Comparison of ENCODE assay signal across 18 cellular contexts in the genomic region with DNA sequence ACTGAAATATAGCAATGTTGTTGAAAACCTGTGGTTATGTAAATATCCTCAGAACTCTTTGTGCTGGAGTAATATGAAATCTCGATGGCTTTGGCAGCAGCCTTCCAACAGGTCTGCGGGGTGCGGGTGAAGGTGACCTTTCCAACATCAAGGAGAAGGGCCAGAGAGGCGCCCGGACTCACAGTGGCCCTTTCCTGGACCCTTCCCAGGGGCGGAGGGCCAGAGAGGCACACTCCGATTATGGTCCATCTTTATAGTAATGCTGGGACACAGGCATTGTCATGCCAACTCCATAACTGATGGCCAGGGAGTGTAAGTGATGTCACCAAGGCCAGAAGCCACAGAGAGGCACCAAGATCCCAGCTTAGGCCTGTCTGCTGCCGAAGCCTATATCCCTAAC. TPM values are rescaled to one million over a fixed set of nuclear protein-coding genes. Genes with fewer than 3 reads are reported as not detected.
DNase-seq lines count a peak whose midpoint lies in the region; ATAC-seq and TF ChIP-seq lines count a peak whose summit lies in the region.
"Had no signal": no experiment of that assay in that cellular context is flagged by ENCODE, and none has a peak within 500 bp of the region (broad histone marks: within the 10 kb centered on the region; RNA-seq: fewer than 3 reads in every experiment).

No MANE protein-coding gene starts in this region.

- H3K27ac ChIP-seq in neuronal stem cell (replicated peaks; ENCODE audit: low read length) (no peak overlapping the region), suprapubic skin (no peak overlapping the region)
- H3K27ac ChIP-seq: 22Rv1, SK-N-MC had no signal

- H3K27me3 Mint-ChIP-seq in activated CD8-positive, alpha-beta memory T cell treated with anti-CD3 and anti-CD28 coated beads, Interleukin-2, amount 10 ng/mL, durations not matched to agents 7 days and 5 days, result no peaks in the 10 kb centered on the region
- H3K27me3 Mint-ChIP-seq in activated B cell treated with CpG ODN at 0.5 μM for 24 hours, result no peaks in the 10 kb centered on the region

- no peak overlapping the region for H2BK5ac ChIP-seq in neuronal stem cell (ENCODE audit: low read length)

- no peak overlapping the region for H4K91ac ChIP-seq in neuronal stem cell (ENCODE audit: low read depth, low read length, poor library complexity)

- no peak overlapping the region for H2BK120ac ChIP-seq in neuronal stem cell (ENCODE audit: low read depth, low read length)

- H3K36me3 ChIP-seq in neuronal stem cell (replicated peaks in 1 of 2; ENCODE audit: control insufficient read depth in 2 of 2, insufficient read depth in 2 of 2, low read length in 2 of 2) (no peaks in the 10 kb centered on the region), suprapubic skin (peaks cover 2% of the 10 kb centered on the region)

- ATAC-seq in activated CD8-positive, alpha-beta memory T cell treated with anti-CD3 and anti-CD28 coated beads, Interleukin-2, amount 10 ng/mL, durations not matched to agents 7 days and 5 days, result no peak
- ATAC-seq in activated B cell treated with CpG ODN at 0.5 μM for 24 hours (ENCODE audit: low read depth) (no peak), GM18520 (IDR thresholded peaks at IDR 0.05; ENCODE audit: unreplicated experiment) (no peak)
- ATAC-seq: HCT116, K562, Right ventricle myocardium inferior had no signal

- no peak overlapping the region for H2BK15ac ChIP-seq in neuronal stem cell (ENCODE audit: low read length)

- H4K8ac ChIP-seq in neuronal stem cell (ENCODE audit: low read depth, low read length), result no peak overlapping the region

- no peak overlapping the region for H3K9ac ChIP-seq in neuronal stem cell (ENCODE audit: low read depth, low read length, poor library complexity)

- no CpG with 5 or more reads among the region's 8 CpGs for WGBS in neuronal stem cell (ENCODE audit: extremely low coverage in 2 of 2, insufficient read length in 2 of 2, insufficient replicate concordance in 1 of 2), 2 donors
- 89% methylated on average over 8 of the region's 8 CpGs for WGBS in suprapubic skin

- H3K36me3 Mint-ChIP-seq in activated CD8-positive, alpha-beta memory T cell treated with anti-CD3 and anti-CD28 coated beads, Interleukin-2, amount 10 ng/mL, durations not matched to agents 7 days and 5 days, result peaks cover 9% of the 10 kb centered on the region
- peaks cover 52% of the 10 kb centered on the region for H3K36me3 Mint-ChIP-seq in activated B cell treated with CpG ODN at 0.5 μM for 24 hours (ENCODE audit: low read depth)

- H2AK5ac ChIP-seq in neuronal stem cell (ENCODE audit: low read depth, low read length), result peak overlapping the region; percentile 48

- DNase-seq in activated CD8-positive, alpha-beta memory T cell treated with anti-CD3 and anti-CD28 coated beads, Interleukin-2, amount 50 U/mL, for 48 hours, result peak; percentile 33
- no peak for DNase-seq in activated CD8-positive, alpha-beta memory T cell treated with anti-CD3 and anti-CD28 coated beads, Interleukin-2, amount 10 ng/mL, durations not matched to agents 7 days and 5 days
- DNase-seq in activated B cell treated with CpG ODN at 0.5 μM for 24 hours (no peak), neuronal stem cell (ENCODE audit: low spot score) (no peak), suprapubic skin (ENCODE audit: low spot score in 2 of 2) (peak; percentile 31 to 47), AG08395 (ENCODE audit: low spot score) (no peak), NCI-H2107 treated with DMSO at 0.1 percent for 48 hours (lab: John Stamatoyannopoulos, UW; ENCODE audit: unreplicated experiment) (no peak)
- DNase-seq: Caco-2, NCI-H1048, NCI-H1694 had no signal

- CTCF ChIA-PET in activated CD8-positive, alpha-beta memory T cell treated with anti-CD3 and anti-CD28 coated beads, Interleukin-2, amount 10 ng/mL, durations not matched to agents 7 days and 5 days (lab: Charles Lee), result no interaction called here
- CTCF ChIA-PET in activated B cell treated with CpG ODN at 0.5 μM for 24 hours (lab: Charles Lee), result interaction anchor here (0.5 kb wide), 1 partner anchor 25 kb away, joined by 3 read pairs; no protein-coding TSS in a partner anchor

- no peaks in the 10 kb centered on the region for H3K79me1 ChIP-seq in neuronal stem cell (ENCODE audit: low read depth, low read length)

- peaks cover 27% of the 10 kb centered on the region for H3K4me1 Mint-ChIP-seq in activated CD8-positive, alpha-beta memory T cell treated with anti-CD3 and anti-CD28 coated beads, Interleukin-2, amount 10 ng/mL, durations not matched to agents 7 days and 5 days
- H3K4me1 Mint-ChIP-seq in activated B cell treated with CpG ODN at 0.5 μM for 24 hours, result peaks cover 90% of the 10 kb centered on the region

- H3K4me3 ChIP-seq in neuronal stem cell (ENCODE audit: low read length in 2 of 2) (no peak overlapping the region), suprapubic skin (no peak overlapping the region)
- H3K4me3 ChIP-seq: K562, SK-N-MC had no signal

- no peak overlapping the region for H3K14ac ChIP-seq in neuronal stem cell (ENCODE audit: low read length)

- no peak overlapping the region for H3K4ac ChIP-seq in neuronal stem cell (ENCODE audit: low read length)

- H3K9me3 ChIP-seq in neuronal stem cell (replicated peaks in 1 of 2; ENCODE audit: control insufficient read depth in 2 of 2, insufficient read depth in 1 of 2, low read depth in 1 of 2, low read length in 2 of 2) (no peaks in the 10 kb centered on the region), suprapubic skin (no peaks in the 10 kb centered on the region)
- H3K9me3 ChIP-seq: Caco-2 had no signal

- H3K4me1 ChIP-seq in neuronal stem cell (ENCODE audit: control insufficient read depth in 2 of 2, insufficient read depth in 1 of 2, low read depth in 1 of 2, low read length in 2 of 2) (peaks cover 0 to 6% of the 10 kb centered on the region in 2 donors), suprapubic skin (peaks cover 15% of the 10 kb centered on the region)
- H3K4me1 ChIP-seq: Caco-2 had no signal

- H3K4me3 Mint-ChIP-seq in activated CD8-positive, alpha-beta memory T cell treated with anti-CD3 and anti-CD28 coated beads, Interleukin-2, amount 10 ng/mL, durations not matched to agents 7 days and 5 days, result no peak overlapping the region
- H3K4me3 Mint-ChIP-seq in activated B cell treated with CpG ODN at 0.5 μM for 24 hours, result no peak overlapping the region
- H3K4me3 Mint-ChIP-seq: CD14-positive monocyte had no signal

- no peak overlapping the region for H2AFZ ChIP-seq in neuronal stem cell (ENCODE audit: low read length)

- no peaks in the 10 kb centered on the region for H3K9me3 Mint-ChIP-seq in activated CD8-positive, alpha-beta memory T cell treated with anti-CD3 and anti-CD28 coated beads, Interleukin-2, amount 10 ng/mL, durations not matched to agents 7 days and 5 days (ENCODE audit: low read depth)
- H3K9me3 Mint-ChIP-seq in activated B cell treated with CpG ODN at 0.5 μM for 24 hours, result no peaks in the 10 kb centered on the region

- no peak overlapping the region for H3K27ac Mint-ChIP-seq in activated CD8-positive, alpha-beta memory T cell treated with anti-CD3 and anti-CD28 coated beads, Interleukin-2, amount 10 ng/mL, durations not matched to agents 7 days and 5 days
- peak overlapping the region; percentile 90 for H3K27ac Mint-ChIP-seq in activated B cell treated with CpG ODN at 0.5 μM for 24 hours

- H2BK12ac ChIP-seq in neuronal stem cell (ENCODE audit: low read length), result peak overlapping the region; percentile 63

- no peak overlapping the region for H3K18ac ChIP-seq in neuronal stem cell (ENCODE audit: low read length)

- no peak overlapping the region for H3K23ac ChIP-seq in neuronal stem cell (ENCODE audit: low read depth, low read length, poor library complexity)

- POLR2A ChIA-PET in activated B cell treated with CpG ODN at 0.5 μM for 24 hours (lab: Charles Lee), result interaction anchor here (6.6 kb wide), 1 partner anchor 18 kb away, joined by 91 read pairs; the partner anchor contains the start of gene SLC37A1

- TF ChIP-seq CTCF in activated B cell treated with CpG ODN at 0.5 μM for 24 hours (IDR thresholded peaks at IDR 0.05), result no peak
- no peak for TF ChIP-seq CTCF in suprapubic skin (IDR thresholded peaks at IDR 0.05)

- intact Hi-C loops in activated B cell treated with CpG ODN at 0.5 μM for 24 hours (cut with micrococcal nuclease), result loop anchor here (10.0 kb wide), 1 partner anchor 527 kb away; no protein-coding TSS in a partner anchor

- H3K27me3 ChIP-seq in neuronal stem cell (ENCODE audit: control insufficient read depth in 3 of 3, insufficient read depth in 3 of 3, low read depth in 1 of 3, low read length in 3 of 3) (peaks cover 0 to 18% (median 0%) of the 10 kb centered on the region in 3 experiments), suprapubic skin (no peaks in the 10 kb centered on the region)

- no peak overlapping the region for H3K4me2 ChIP-seq in neuronal stem cell (ENCODE audit: insufficient read depth, low read length, poor library complexity, severe bottlenecking)

- TF ChIP-seq POLR2A in suprapubic skin (IDR thresholded peaks at IDR 0.05), result no peak

- no peak for TF ChIP-seq EP300 in suprapubic skin (IDR thresholded peaks at IDR 0.05)

RNA-seq across cellular contexts. Expression of gene SLC37A1, which starts 18.1 kb away (rescaled TPM):
- 10 to 100 TPM; 14.0 to 14.8 TPM for total RNA-seq in activated CD8-positive, alpha-beta memory T cell treated with anti-CD3 and anti-CD28 coated beads, Interleukin-2, amount 10 ng/mL, durations not matched to agents 7 days and 5 days
- total RNA-seq in activated B cell treated with CpG ODN at 0.5 μM for 24 hours, result 39.8 and 47.9 TPM in 2 replicates
- polyA plus RNA-seq in neuronal stem cell (2013, experiment 1 of 2), result 9.1 TPM
- polyA plus RNA-seq in neuronal stem cell (2013, experiment 2 of 2), result 8.5 TPM
- total RNA-seq in suprapubic skin, result 10 to 100 TPM; 10.2 to 23.1 (median 19.6) TPM

RNA-seq across cellular contexts. Expression of gene RSPH1, which starts 35.7 kb away (rescaled TPM):
- not detected for total RNA-seq in activated CD8-positive, alpha-beta memory T cell treated with anti-CD3 and anti-CD28 coated beads, Interleukin-2, amount 10 ng/mL, durations not matched to agents 7 days and 5 days
- total RNA-seq in activated B cell treated with CpG ODN at 0.5 μM for 24 hours (0.38 TPM in 1 of 2 replicates, not detected in the other), suprapubic skin (1 to 10 TPM in 3 of 4 donors, under 1 TPM in 1; 0.81 to 3.2 (median 2.0) TPM)
- polyA plus RNA-seq in neuronal stem cell (2013, experiment 1 of 2), result 0.82 TPM
- polyA plus RNA-seq in neuronal stem cell (2013, experiment 2 of 2), result 0.89 TPM
- total RNA-seq: K562, M059J, Right ventricle myocardium inferior had no signal
- polyA plus RNA-seq: CD14-positive monocyte had no signal

Comparison
In these comparisons a context has a peak if more than half of its experiments do, and no peak if none do; other contexts are left out.
1. DNase-seq: peak in activated CD8-positive, alpha-beta memory T cell treated with anti-CD3 and anti-CD28 coated beads, Interleukin-2, amount 50 U/mL, for 48 hours (single experiment) and suprapubic skin (2 of 2); none in activated CD8-positive, alpha-beta memory T cell treated with anti-CD3 and anti-CD28 coated beads, Interleukin-2, amount 10 ng/mL, durations not matched to agents 7 days and 5 days (single experiment), activated B cell treated with CpG ODN at 0.5 μM for 24 hours (single experiment), neuronal stem cell (single experiment), AG08395 (single experiment) and NCI-H2107 treated with DMSO at 0.1 percent for 48 hours (single experiment).